In the genomic region with DNA sequence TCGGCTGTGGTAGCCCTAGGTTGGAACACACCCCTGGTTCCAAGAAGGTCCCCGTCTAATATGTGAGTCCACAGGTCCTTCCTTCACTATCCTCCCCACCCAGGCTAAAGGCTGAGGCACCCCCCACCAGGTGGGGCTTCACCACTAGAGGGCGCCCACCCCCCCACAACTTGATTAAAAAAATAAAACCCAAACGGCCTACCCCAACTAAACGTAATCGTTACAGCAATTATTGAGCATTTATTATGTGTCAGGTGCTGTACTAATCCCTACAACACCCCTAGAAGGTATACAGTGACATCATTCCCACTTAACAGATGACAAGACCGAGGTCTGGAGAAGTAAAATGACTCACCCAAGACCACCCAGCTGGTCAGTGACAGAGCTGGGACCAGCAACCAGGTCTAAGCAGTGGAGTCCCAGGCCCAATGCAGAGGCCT, we compare ENCODE assay signal across 8 cellular contexts.
DNase-seq lines count a peak whose midpoint lies in the region; ATAC-seq and TF ChIP-seq lines count a peak whose summit lies in the region.

No MANE protein-coding gene starts in this region.

- H3K9me3 Mint-ChIP-seq in CD4-positive, CD25-positive, alpha-beta regulatory T cell, result peaks cover 0 to 3% (median 0%) of the 10 kb centered on the region in 7 donors
- H3K9me3 Mint-ChIP-seq in endothelial cell (ENCODE audit: unreplicated experiment), result no peaks in the 10 kb centered on the region

- no peaks in the 10 kb centered on the region for H3K36me3 ChIP-seq in CD4-positive, CD25-positive, alpha-beta regulatory T cell (ENCODE audit: control insufficient read depth, insufficient read depth, low read length)
- H3K36me3 ChIP-seq in prostate gland, result no peaks in the 10 kb centered on the region

- H3K4me3 ChIP-seq in CD4-positive, CD25-positive, alpha-beta regulatory T cell (ENCODE audit: low read depth, low read length), result no peak overlapping the region
- H3K4me3 ChIP-seq in prostate gland, result no peak overlapping the region

- TF ChIP-seq POLR2A in prostate gland (IDR thresholded peaks at IDR 0.05), result no peak

- peak; percentile 71 for TF ChIP-seq RAD21 in Ishikawa (IDR thresholded peaks at IDR 0.05; ENCODE audit: low read depth)

- intact Hi-C loops in prostate gland (cut with DNase I), result loop anchor here (10.0 kb wide), 1 partner anchor 370 kb away; no protein-coding TSS in a partner anchor

- peak; percentile 15 to 26 (median 20) for DNase-seq in CD4-positive, CD25-positive, alpha-beta regulatory T cell
- DNase-seq in activated CD4-positive, alpha-beta T cell treated with anti-CD3 and anti-CD28 coated beads, Interleukin-2, amount 50 U/mL, for 1 hour, result peak; percentile 40
- peak; percentile 40 for DNase-seq in endothelial cell (ENCODE audit: low spot score)
- DNase-seq in prostate gland (ENCODE audit: low spot score), result no peak
- DNase-seq in C1 segment of cervical spinal cord (lab: John Stamatoyannopoulos, UW), result no peak
- DNase-seq in NCI-H1048 (lab: John Stamatoyannopoulos, UW), result no peak

- no peak for TF ChIP-seq EP300 in Ishikawa (IDR thresholded peaks at IDR 0.05; ENCODE audit: borderline replicate concordance)

- peaks cover 22% of the 10 kb centered on the region for H3K27me3 Mint-ChIP-seq in CD4-positive, CD25-positive, alpha-beta regulatory T cell
- peaks cover 7% of the 10 kb centered on the region for H3K27me3 Mint-ChIP-seq in endothelial cell (ENCODE audit: unreplicated experiment)

- H3K4me1 ChIP-seq in CD4-positive, CD25-positive, alpha-beta regulatory T cell (ENCODE audit: control insufficient read depth, insufficient read depth, low read length, poor library complexity, severe bottlenecking), result no peaks in the 10 kb centered on the region
- H3K4me1 ChIP-seq in prostate gland (replicated peaks), result no peaks in the 10 kb centered on the region

- peaks cover 0 to 4% (median 0%) of the 10 kb centered on the region in 4 donors for H3K4me1 Mint-ChIP-seq in CD4-positive, CD25-positive, alpha-beta regulatory T cell
- peaks cover 5% of the 10 kb centered on the region for H3K4me1 Mint-ChIP-seq in endothelial cell (ENCODE audit: unreplicated experiment)

- H3K27ac ChIP-seq in CD4-positive, CD25-positive, alpha-beta regulatory T cell (ENCODE audit: insufficient read depth, low read length, poor library complexity, severe bottlenecking), result no peak overlapping the region
- no peak overlapping the region for H3K27ac ChIP-seq in prostate gland

- H3K9me3 ChIP-seq in CD4-positive, CD25-positive, alpha-beta regulatory T cell (ENCODE audit: control insufficient read depth in 2 of 2, low read length in 2 of 2), result no peaks in the 10 kb centered on the region
- H3K9me3 ChIP-seq in prostate gland, result no peaks in the 10 kb centered on the region

- H3K27ac Mint-ChIP-seq in CD4-positive, CD25-positive, alpha-beta regulatory T cell, result no peak overlapping the region
- H3K27ac Mint-ChIP-seq in endothelial cell (ENCODE audit: unreplicated experiment), result no peak overlapping the region

- H3K27me3 ChIP-seq in CD4-positive, CD25-positive, alpha-beta regulatory T cell (ENCODE audit: control insufficient read depth, insufficient read depth, low read length), result no peaks in the 10 kb centered on the region
- H3K27me3 ChIP-seq in prostate gland (replicated peaks; ENCODE audit: insufficient read depth), result no peaks in the 10 kb centered on the region

- 47% methylated on average over 7 of the region's 7 CpGs for WGBS in prostate gland

- TF ChIP-seq CTCF in endothelial cell (IDR thresholded peaks at IDR 0.05; ENCODE audit: unreplicated experiment) (peak; percentile 78), prostate gland (IDR thresholded peaks at IDR 0.05) (peak in 3 of 4 experiments; percentile 18 to 62 (median 46))

- ATAC-seq in CD4-positive, CD25-positive, alpha-beta regulatory T cell (ENCODE audit: low read depth in 2 of 2), result no peak
- no peak for ATAC-seq in HG02798 (IDR thresholded peaks at IDR 0.05; ENCODE audit: poor library complexity, unreplicated experiment)

- no peak overlapping the region for H3K4me3 Mint-ChIP-seq in CD4-positive, CD25-positive, alpha-beta regulatory T cell
- H3K4me3 Mint-ChIP-seq in endothelial cell (ENCODE audit: unreplicated experiment), result no peak overlapping the region

- H3K36me3 Mint-ChIP-seq in CD4-positive, CD25-positive, alpha-beta regulatory T cell, result no peaks in the 10 kb centered on the region
- no peaks in the 10 kb centered on the region for H3K36me3 Mint-ChIP-seq in endothelial cell (ENCODE audit: low read depth, unreplicated experiment)

TF ChIP-seq in Ishikawa, 13 proteins besides CTCF, POLR2A, EP300 and RAD21:
- TF ChIP-seq CREB1 (IDR thresholded peaks at IDR 0.05; ENCODE audit: low read depth) (no peak), USF1 (IDR thresholded peaks at IDR 0.05) (no peak), TCF12 (IDR thresholded peaks at IDR 0.05; ENCODE audit: low read depth) (no peak), CEBPB (IDR thresholded peaks at IDR 0.05) (no peak), TAF1 (IDR thresholded peaks at IDR 0.05; ENCODE audit: low read depth) (no peak), EGR1 (IDR thresholded peaks at IDR 0.05) (no peak), NFIC (IDR thresholded peaks at IDR 0.05) (no peak), REST (IDR thresholded peaks at IDR 0.05; ENCODE audit: low read depth) (no peak), TEAD4 (IDR thresholded peaks at IDR 0.05) (no peak), YY1 (IDR thresholded peaks at IDR 0.05; ENCODE audit: low read depth) (no peak), ZBTB7A (IDR thresholded peaks at IDR 0.05; ENCODE audit: low read depth) (no peak), FOXM1 (IDR thresholded peaks at IDR 0.05; ENCODE audit: borderline replicate concordance, low read depth) (no peak)
- TF ChIP-seq, protein P1, sequence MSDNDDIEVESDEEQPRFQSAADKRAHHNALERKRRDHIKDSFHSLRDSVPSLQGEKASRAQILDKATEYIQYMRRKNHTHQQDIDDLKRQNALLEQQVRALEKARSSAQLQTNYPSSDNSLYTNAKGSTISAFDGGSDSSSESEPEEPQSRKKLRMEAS (IDR thresholded peaks at IDR 0.05), result no peak
TF ChIP-seq in Ishikawa: peak in this region for 0.

Comparison
In these comparisons a context has a peak if more than half of its experiments do, and no peak if none do; other contexts are left out.
1. DNase-seq: peak in CD4-positive, CD25-positive, alpha-beta regulatory T cell (3 of 3), activated CD4-positive, alpha-beta T cell treated with anti-CD3 and anti-CD28 coated beads, Interleukin-2, amount 50 U/mL, for 1 hour (single experiment) and endothelial cell (single experiment); none in prostate gland (single experiment), C1 segment of cervical spinal cord (0 of 14) and NCI-H1048 (single experiment).